8 cellular contexts compared by ENCODE assay signal in the genomic region with DNA sequence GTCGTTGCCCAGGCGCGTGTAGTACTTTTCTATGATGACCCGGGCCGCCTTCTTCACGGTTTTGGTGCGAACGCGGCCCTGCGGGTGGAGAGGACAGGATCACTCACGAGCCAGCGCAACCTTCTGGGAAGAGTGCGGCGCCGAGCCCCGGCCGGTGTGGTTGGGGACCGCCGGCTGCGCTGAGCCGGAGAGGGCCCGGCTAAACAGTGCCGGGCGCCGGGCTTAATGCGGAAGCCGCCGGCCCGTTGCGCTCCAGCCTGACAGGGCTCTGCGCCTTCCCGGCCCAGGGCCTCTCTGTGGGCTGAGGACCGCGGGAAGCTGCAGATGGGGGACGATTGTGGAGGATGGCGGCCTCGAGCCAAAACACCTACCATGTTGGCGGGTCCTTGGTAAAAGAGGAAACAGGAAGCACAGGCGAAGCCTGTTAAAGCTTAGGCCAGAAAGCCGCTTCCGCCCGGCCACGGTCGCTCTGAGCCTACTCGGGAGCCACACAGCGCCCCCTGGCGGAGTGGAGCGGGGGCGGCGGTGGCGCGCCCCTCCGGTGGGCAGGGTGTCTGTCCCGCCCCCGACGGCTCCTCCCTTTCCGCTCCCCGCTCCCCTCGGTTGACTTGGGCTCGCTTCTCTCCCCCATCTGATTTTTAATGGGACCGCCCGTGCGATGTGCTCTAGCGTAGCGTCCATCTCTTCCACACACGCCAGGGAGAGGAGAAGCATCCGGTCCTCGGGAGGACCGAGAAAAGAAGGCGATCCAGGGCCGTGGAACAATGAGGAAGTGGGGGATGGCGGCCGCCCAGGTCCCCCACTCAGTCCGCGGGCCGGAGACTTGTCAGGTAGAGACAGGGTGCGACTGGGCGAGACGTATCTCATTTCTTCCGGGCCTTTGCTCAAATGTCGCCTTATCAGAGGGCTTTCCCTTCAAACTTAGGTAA. TPM values are rescaled to one million over a fixed set of nuclear protein-coding genes. Genes with fewer than 3 reads are reported as not detected.
DNase-seq lines count a peak whose midpoint lies in the region; ATAC-seq, FAIRE-seq and TF ChIP-seq lines count a peak whose summit lies in the region.

Gene RPS17 (minus strand): TSS at position 403 of the 929 bp plus-strand sequence. CDS start 29 bp downstream, at position 374.

- H3K4me3 Mint-ChIP-seq in astrocyte (ENCODE audit: unreplicated experiment), result peak within 1 kb of the TSS; percentile 97

- H4K20me1 ChIP-seq in astrocyte (ENCODE audit: insufficient read depth, low read length), result peaks cover 46% of the 10 kb centered on the region

- H3K27me3 Mint-ChIP-seq in astrocyte (ENCODE audit: low read depth, unreplicated experiment), result no peaks in the 10 kb centered on the region

- peak; percentile 90 for TF ChIP-seq CTCF in astrocyte (IDR thresholded peaks at IDR 0.05; ENCODE audit: insufficient read depth, low read depth, low read length)

- ATAC-seq in GM18498 (IDR thresholded peaks at IDR 0.05; ENCODE audit: unreplicated experiment) (peak; percentile 95), HG02884 (IDR thresholded peaks at IDR 0.05; ENCODE audit: unreplicated experiment) (peak; percentile 87)

- peak; percentile 97 for TF ChIP-seq POLR2A in Raji (IDR thresholded peaks at IDR 0.05; ENCODE audit: insufficient read depth, low read depth, low read length)

- H3K4me1 ChIP-seq in astrocyte (ENCODE audit: insufficient read depth, low read length), result peaks cover 29% of the 10 kb centered on the region
- peaks cover 28% of the 10 kb centered on the region for H3K4me1 ChIP-seq in skeletal muscle satellite cell (ENCODE audit: control insufficient read depth, insufficient read depth, low read length)

- peak within 1 kb of the TSS; percentile 99 for H3K9ac ChIP-seq in astrocyte (ENCODE audit: low read length)
- peak within 1 kb of the TSS; percentile 100 for H3K9ac ChIP-seq in skeletal muscle satellite cell (ENCODE audit: low read depth, low read length)

- DNase-seq in astrocyte (ENCODE audit: low read depth) (peak; percentile 85), iPS DF 19.7 (ENCODE audit: low read depth, low spot score) (peak; percentile 70), NCI-H1092 treated with DMSO at 0.1 percent for 48 hours (lab: John Stamatoyannopoulos, UW) (no peak), NCI-H82 treated with DMSO at 0.1 percent for 48 hours (lab: John Stamatoyannopoulos, UW; ENCODE audit: unreplicated experiment) (no peak)

- no peak for FAIRE-seq in astrocyte (lab: Jason Lieb, UNC)

- H3K27me3 ChIP-seq in astrocyte (ENCODE audit: insufficient read depth, low read length) (no peaks in the 10 kb centered on the region), skeletal muscle satellite cell (ENCODE audit: control insufficient read depth, insufficient read depth, low read length) (no peaks in the 10 kb centered on the region)

- H3K27ac Mint-ChIP-seq in astrocyte (ENCODE audit: unreplicated experiment), result peak within 1 kb of the TSS; percentile 97

- peak within 1 kb of the TSS; percentile 77 for H3K27ac ChIP-seq in astrocyte (ENCODE audit: low read depth, low read length)

- H3K4me2 ChIP-seq in astrocyte (ENCODE audit: low read length), result peak within 1 kb of the TSS; percentile 92
- peak within 1 kb of the TSS; percentile 95 for H3K4me2 ChIP-seq in skeletal muscle satellite cell (ENCODE audit: low read length)

- peak within 1 kb of the TSS; percentile 83 for H2AFZ ChIP-seq in astrocyte (ENCODE audit: low read depth, low read length)

- peaks cover 32% of the 10 kb centered on the region for H3K36me3 Mint-ChIP-seq in astrocyte (ENCODE audit: low read depth, unreplicated experiment)

- peak within 1 kb of the TSS; percentile 100 for H3K4me3 ChIP-seq in astrocyte (ENCODE audit: insufficient read depth, low read depth, low read length)
- peak within 1 kb of the TSS; percentile 98 for H3K4me3 ChIP-seq in skeletal muscle satellite cell (ENCODE audit: low read length)

- peaks cover 25% of the 10 kb centered on the region for H3K4me1 Mint-ChIP-seq in astrocyte (ENCODE audit: low read depth, unreplicated experiment)

- H3K9me3 ChIP-seq in astrocyte (ENCODE audit: insufficient read depth, low read depth, low read length) (no peaks in the 10 kb centered on the region), skeletal muscle satellite cell (replicated peaks; ENCODE audit: low read length) (no peaks in the 10 kb centered on the region)

- no peaks in the 10 kb centered on the region for H3K9me3 Mint-ChIP-seq in astrocyte (ENCODE audit: unreplicated experiment)

- H3K36me3 ChIP-seq in astrocyte (ENCODE audit: insufficient read depth, low read length), result peaks cover 35% of the 10 kb centered on the region
- peaks cover 47% of the 10 kb centered on the region for H3K36me3 ChIP-seq in skeletal muscle satellite cell (ENCODE audit: insufficient read depth, low read length)

- H3K79me2 ChIP-seq in astrocyte (ENCODE audit: insufficient read depth, low read length), result peaks cover 55% of the 10 kb centered on the region

RNA-seq across cellular contexts. Expression of gene RPS17, which starts in this region (rescaled TPM):
- total RNA-seq in astrocyte, result 1,513 and 1,663 TPM in 2 replicates
- total RNA-seq in skeletal muscle satellite cell (2012; rRNA removed), result 1,245 and 1,928 TPM in 2 replicates

Comparison
In these comparisons a context has a peak if more than half of its experiments do, and no peak if none do; other contexts are left out.
1. DNase-seq: peak in astrocyte (single experiment) and iPS DF 19.7 (single experiment); none in NCI-H1092 treated with DMSO at 0.1 percent for 48 hours (single experiment) and NCI-H82 treated with DMSO at 0.1 percent for 48 hours (single experiment).